ENCODE assay signal across 26 cellular contexts in genomic region chr2:235319095-235319494, GRCh38.
"Had no signal": no experiment of that assay in that cellular context is flagged by ENCODE, and none has a peak within 500 bp of the region (broad histone marks: within the 10 kb centered on the region; RNA-seq: fewer than 3 reads in every experiment).

No MANE protein-coding gene starts in this region.

- DNase-seq: heart right ventricle; hippocampal formation; immature natural killer cell; kidney; left colon; left ventricle myocardium inferior; midbrain; mucosa of descending colon; naive thymus-derived CD4-positive, alpha-beta T cell; ovary; right lobe of liver; stimulated activated CD4-positive, alpha-beta T cell treated with anti-CD3 and anti-CD28 coated beads, Interleukin-12 subunit alpha, Interleukin-12 subunit beta, amount 100 ng/mL, for 4 hours; stimulated activated CD4-positive, alpha-beta T cell treated with anti-CD3 and anti-CD28 coated beads, Interleukin-15, amount 100 ng/mL, for 24 hours; stimulated activated CD4-positive, alpha-beta T cell treated with anti-CD3 and anti-CD28 coated beads, Interleukin-2, amount 100 ng/mL, for 24 hours; stimulated activated CD4-positive, alpha-beta T cell treated with anti-CD3 and anti-CD28 coated beads, Interleukin-4, amount 100 ng/mL, for 1 hour; stimulated activated naive CD4-positive, alpha-beta T cell; tibial artery; trophoblast cell; uterus had no signal

- H3K27ac Mint-ChIP-seq: immature natural killer cell; memory B cell; naive thymus-derived CD4-positive, alpha-beta T cell; natural killer cell treated with Interleukin-12 subunit alpha and Interleukin-12 subunit beta and Interleukin-15 and Interleukin-18, amount 100 ng/mL, for 72 hours; progenitor cell of endocrine pancreas; stimulated activated naive CD8-positive, alpha-beta T cell treated with anti-CD3 and anti-CD28 coated beads, Interleukin-15, Interleukin-2, amounts not matched to agents 100 ng/mL and 50 ng/mL, for 24 hours had no signal

- ATAC-seq: heart right ventricle; left colon; mucosa of descending colon; naive thymus-derived CD4-positive, alpha-beta T cell; natural killer cell treated with Interleukin-12 subunit alpha and Interleukin-12 subunit beta and Interleukin-15 and Interleukin-18, amount 100 ng/mL, for 72 hours; right lobe of liver had no signal

- H3K9me3 ChIP-seq: heart right ventricle, left ventricle myocardium inferior, mucosa of descending colon, ovary, right atrium auricular region, right lobe of liver, suprapubic skin, thoracic aorta, tibial artery, uterus had no signal

- H3K27ac ChIP-seq: heart right ventricle, left ventricle myocardium inferior, ovary, right atrium auricular region, right lobe of liver, suprapubic skin, thoracic aorta, tibial artery, uterus had no signal

- H3K27me3 ChIP-seq: ovary, right atrium auricular region, right lobe of liver, uterus had no signal

- H3K36me3 Mint-ChIP-seq: immature natural killer cell; memory B cell; naive thymus-derived CD4-positive, alpha-beta T cell; natural killer cell treated with Interleukin-12 subunit alpha and Interleukin-12 subunit beta and Interleukin-15 and Interleukin-18, amount 100 ng/mL, for 72 hours had no signal

- H3K36me3 ChIP-seq: heart right ventricle, left ventricle myocardium inferior, ovary, right atrium auricular region, right lobe of liver, suprapubic skin, thoracic aorta, tibial artery, uterus had no signal

- H3K4me1 ChIP-seq: heart right ventricle, left ventricle myocardium inferior, right atrium auricular region, right lobe of liver, suprapubic skin, tibial artery, uterus had no signal

- H3K4me3 Mint-ChIP-seq: immature natural killer cell; memory B cell; naive thymus-derived CD4-positive, alpha-beta T cell; natural killer cell treated with Interleukin-12 subunit alpha and Interleukin-12 subunit beta and Interleukin-15 and Interleukin-18, amount 100 ng/mL, for 72 hours; stimulated activated naive CD8-positive, alpha-beta T cell treated with anti-CD3 and anti-CD28 coated beads, Interleukin-15, Interleukin-2, amounts not matched to agents 100 ng/mL and 50 ng/mL, for 24 hours had no signal

- H3K9me3 Mint-ChIP-seq: immature natural killer cell; memory B cell; natural killer cell treated with Interleukin-12 subunit alpha and Interleukin-12 subunit beta and Interleukin-15 and Interleukin-18, amount 100 ng/mL, for 72 hours; stimulated activated naive CD8-positive, alpha-beta T cell treated with anti-CD3 and anti-CD28 coated beads, Interleukin-15, Interleukin-2, amounts not matched to agents 100 ng/mL and 50 ng/mL, for 24 hours had no signal

- H3K4me1 Mint-ChIP-seq: immature natural killer cell; memory B cell; naive thymus-derived CD4-positive, alpha-beta T cell had no signal

- H3K4me3 ChIP-seq: heart right ventricle, left ventricle myocardium inferior, mucosa of descending colon, ovary, right atrium auricular region, right lobe of liver, suprapubic skin, thoracic aorta, tibial artery, uterus had no signal
